ENCODE assay signal across 13 cellular contexts in the genomic region with DNA sequence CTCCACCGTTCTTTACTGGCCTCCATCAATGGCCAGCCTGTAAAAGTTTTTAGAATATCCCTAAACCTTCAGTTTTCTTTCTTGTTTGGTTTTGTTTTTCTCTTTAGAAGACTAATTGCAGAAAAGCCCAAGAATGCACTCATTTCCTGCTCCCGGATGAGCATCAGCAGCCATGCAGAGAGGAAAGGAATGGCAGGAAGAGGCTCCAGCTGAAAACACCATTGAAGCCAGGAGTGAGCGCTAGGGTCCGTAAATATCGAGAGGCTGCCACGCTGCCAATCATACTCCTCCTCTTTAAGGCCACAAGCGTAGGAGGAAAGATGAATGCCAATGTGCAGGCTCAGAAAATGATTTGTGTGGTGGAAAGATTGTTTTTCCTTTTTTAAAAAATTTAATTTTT. TPM values are rescaled to one million over a fixed set of nuclear protein-coding genes. Genes with fewer than 3 reads are reported as not detected.
DNase-seq lines count a peak whose midpoint lies in the region; ATAC-seq and TF ChIP-seq lines count a peak whose summit lies in the region.
"Had no signal": no experiment of that assay in that cellular context is flagged by ENCODE, and none has a peak within 500 bp of the region (broad histone marks: within the 10 kb centered on the region; RNA-seq: fewer than 3 reads in every experiment).

No MANE protein-coding gene starts in this region.

- H3K4me3 ChIP-seq in hepatocyte: no peak overlapping the region
- H3K4me3 ChIP-seq in mucosa of descending colon: no peak overlapping the region
- H3K4me3 ChIP-seq: PC-9, tibial artery had no signal

- no peak for TF ChIP-seq CTCF in hepatocyte (IDR thresholded peaks at IDR 0.05; ENCODE audit: poor library complexity)
- TF ChIP-seq CTCF in mucosa of descending colon (IDR thresholded peaks at IDR 0.05): no peak

- H3K4me1 ChIP-seq in hepatocyte (ENCODE audit: insufficient read depth): peaks cover 10% of the 10 kb centered on the region
- no peaks in the 10 kb centered on the region for H3K4me1 ChIP-seq in mucosa of descending colon (ENCODE audit: low read depth)
- H3K4me1 ChIP-seq: tibial artery had no signal

- 72% methylated on average over 7 of the region's 7 CpGs for WGBS in hepatocyte (ENCODE audit: low lambda C conversion rate, missing lambda C conversion rate)

- no peaks in the 10 kb centered on the region for H3K9me2 ChIP-seq in hepatocyte (replicated peaks; ENCODE audit: insufficient read depth)

- intact Hi-C loops in mucosa of descending colon (cut with DNase I, micrococcal nuclease): no loop called here

- no peaks in the 10 kb centered on the region for H3K79me2 ChIP-seq in hepatocyte

- no peaks in the 10 kb centered on the region for H3K27me3 ChIP-seq in hepatocyte
- H3K27me3 ChIP-seq: brain microvascular endothelial cell, tibial artery had no signal

- peak overlapping the region; percentile 29 for H3K27ac ChIP-seq in hepatocyte
- H3K27ac ChIP-seq: brain microvascular endothelial cell, PC-9, tibial artery had no signal

- H3K9me3 ChIP-seq in hepatocyte (ENCODE audit: low read depth) (no peaks in the 10 kb centered on the region), mucosa of descending colon (no peaks in the 10 kb centered on the region)
- H3K9me3 ChIP-seq: tibial artery had no signal

- no peaks in the 10 kb centered on the region for H4K20me1 ChIP-seq in hepatocyte (ENCODE audit: insufficient read depth, poor library complexity, severe bottlenecking)

- H2AFZ ChIP-seq in hepatocyte: peak overlapping the region; percentile 48

- H3K36me3 ChIP-seq in hepatocyte (replicated peaks; ENCODE audit: insufficient read depth, low read depth) (no peaks in the 10 kb centered on the region), mucosa of descending colon (ENCODE audit: low read depth) (no peaks in the 10 kb centered on the region)
- H3K36me3 ChIP-seq: brain microvascular endothelial cell, tibial artery had no signal

- ATAC-seq in HG03520 (IDR thresholded peaks at IDR 0.05; ENCODE audit: unreplicated experiment) (no peak), mucosa of descending colon (no peak)
- ATAC-seq: naive thymus-derived CD8-positive, alpha-beta T cell had no signal

- H3K4me2 ChIP-seq in hepatocyte: no peak overlapping the region
- H3K4me2 ChIP-seq: PC-9 had no signal

- peak; percentile 63 for DNase-seq in ELR (ENCODE audit: low read depth)
- peak; percentile 15 for DNase-seq in amniotic stem cell (lab: John Stamatoyannopoulos, UW)
- DNase-seq in hepatocyte (ENCODE audit: low spot score): no peak
- DNase-seq in renal cortical epithelial cell (ENCODE audit: low read depth): peak; percentile 62
- no peak for DNase-seq in NCI-H69 (lab: John Stamatoyannopoulos, UW)
- DNase-seq in SIG-M5 (lab: John Stamatoyannopoulos, UW): no peak
- DNase-seq in mucosa of descending colon: no peak
- DNase-seq: brain microvascular endothelial cell; naive thymus-derived CD8-positive, alpha-beta T cell; PC-9; small intestine; tibial artery had no signal

RNA-seq across cellular contexts. Expression of a gene that starts 57.4 kb away (rescaled TPM):
- total RNA-seq in hepatocyte (not detected in 2 replicates), renal cortical epithelial cell (not detected in 2 replicates), mucosa of descending colon (not detected)
- polyA plus RNA-seq in hepatocyte: not detected in 2 replicates
- total RNA-seq: naive thymus-derived CD8-positive, alpha-beta T cell; PC-9 had no signal
- polyA plus RNA-seq: naive thymus-derived CD8-positive, alpha-beta T cell; small intestine had no signal

RNA-seq across cellular contexts. Expression of a gene that starts 57.5 kb away (rescaled TPM):
- total RNA-seq in hepatocyte (9.4 and 9.8 TPM in 2 replicates), renal cortical epithelial cell (21.5 and 36.3 TPM in 2 replicates), mucosa of descending colon (10 to 100 TPM in 1 of 3 donors, 1 to 10 TPM in 2; 3.4 to 45.5 (median 5.8) TPM)
- 2.1 and 2.4 TPM in 2 replicates for polyA plus RNA-seq in hepatocyte

Comparison
In these comparisons a context has a peak if more than half of its experiments do, and no peak if none do; other contexts are left out.
1. DNase-seq: peak in ELR (single experiment), amniotic stem cell (single experiment) and renal cortical epithelial cell (single experiment); none in hepatocyte (single experiment), NCI-H69 (single experiment), SIG-M5 (single experiment) and mucosa of descending colon (0 of 3).